8 cellular contexts compared by ENCODE assay signal in genomic region chr5:40834849-40835787, GRCh38. TPM values are rescaled to one million over a fixed set of nuclear protein-coding genes. Genes with fewer than 3 reads are reported as not detected.
DNase-seq lines count a peak whose midpoint lies in the region; ATAC-seq and TF ChIP-seq lines count a peak whose summit lies in the region.

RPL37 (minus strand) TSS chr5:40835222; CDS start chr5:40835185, 37 bp downstream.

- CTCF ChIA-PET in BJ (lab: Yijun Ruan, JAX): interaction anchor here (1.2 kb wide), 1 partner anchor 44 kb away, joined by 3 read pairs; no protein-coding TSS in a partner anchor

- peak within 1 kb of the TSS; percentile 99 for H3K27ac Mint-ChIP-seq in activated CD4-positive, alpha-beta T cell treated with anti-CD3 and anti-CD28 coated beads, Interleukin-2, amount 10 ng/mL, durations not matched to agents 24 days and 14 days

- DNase-seq in BJ (ENCODE audit: low read depth) (peak; percentile 81), NCI-H526 treated with DMSO at 0.1 percent for 48 hours (lab: John Stamatoyannopoulos, UW) (peak; percentile 98), coronary artery (ENCODE audit: low spot score) (peak; percentile 97), left colon (peak; percentile 95 to 97)
- DNase-seq in activated CD4-positive, alpha-beta T cell treated with anti-CD3 and anti-CD28 coated beads, Interleukin-2, amount 10 ng/mL, durations not matched to agents 24 days and 14 days: peak; percentile 97
- DNase-seq in stimulated activated CD4-positive, alpha-beta T cell treated with anti-CD3 and anti-CD28 coated beads, Interleukin-1b, Interleukin-23, amount 100 ng/mL, for 48 hours: peak; percentile 96

- H3K27ac ChIP-seq in coronary artery: peak within 1 kb of the TSS; percentile 81 to 99

- peak within 1 kb of the TSS; percentile 72 for H3K4me3 ChIP-seq in BJ (ENCODE audit: low read depth, low read length)
- peak within 1 kb of the TSS; percentile 77 for H3K4me3 ChIP-seq in coronary artery

- intact Hi-C loops in activated CD4-positive, alpha-beta T cell treated with anti-CD3 and anti-CD28 coated beads, Interleukin-2, amount 10 ng/mL, durations not matched to agents 24 days and 14 days (cut with micrococcal nuclease): loop anchor here (1.0 to 10.0 kb wide), 8 partner anchors 22 to 1620 kb away; partner anchors contain the start of genes FYB1, PRKAA1, PTGER4 and RIMOC1
- intact Hi-C loops in left colon (cut with DNase I, micrococcal nuclease): loop anchor here in 1 of 2 donors (5.0 kb wide), 1 partner anchor 78 kb away; the partner anchor contains the start of gene TTC33

- H3K27me3 Mint-ChIP-seq in activated CD4-positive, alpha-beta T cell treated with anti-CD3 and anti-CD28 coated beads, Interleukin-2, amount 10 ng/mL, durations not matched to agents 24 days and 14 days: no peaks in the 10 kb centered on the region

- H3K27me3 ChIP-seq in BJ (ENCODE audit: control insufficient read depth, insufficient read depth, low read length): no peaks in the 10 kb centered on the region

- TF ChIP-seq CTCF in BJ (IDR thresholded peaks at IDR 0.05; ENCODE audit: insufficient read depth, low read depth, low read length): no peak
- TF ChIP-seq CTCF in coronary artery (IDR thresholded peaks at IDR 0.05): no peak

- peaks cover 15% of the 10 kb centered on the region for H3K36me3 ChIP-seq in BJ (ENCODE audit: control insufficient read depth, insufficient read depth, low read length)

- POLR2A ChIA-PET in BJ (lab: Charles Lee): no interaction called here

- peaks cover 43% of the 10 kb centered on the region for H3K4me1 Mint-ChIP-seq in activated CD4-positive, alpha-beta T cell treated with anti-CD3 and anti-CD28 coated beads, Interleukin-2, amount 10 ng/mL, durations not matched to agents 24 days and 14 days

- H3K4me3 Mint-ChIP-seq in activated CD4-positive, alpha-beta T cell treated with anti-CD3 and anti-CD28 coated beads, Interleukin-2, amount 10 ng/mL, durations not matched to agents 24 days and 14 days: peak within 1 kb of the TSS; percentile 97

- ATAC-seq in GM19324 (IDR thresholded peaks at IDR 0.05; ENCODE audit: low FRiP score, unreplicated experiment) (peak; percentile 99), HG03469 (IDR thresholded peaks at IDR 0.05; ENCODE audit: unreplicated experiment) (peak; percentile 97), left colon (peak; percentile 99)

- no peaks in the 10 kb centered on the region for H3K9me3 Mint-ChIP-seq in activated CD4-positive, alpha-beta T cell treated with anti-CD3 and anti-CD28 coated beads, Interleukin-2, amount 10 ng/mL, durations not matched to agents 24 days and 14 days

- peaks cover 50% of the 10 kb centered on the region for H3K36me3 Mint-ChIP-seq in activated CD4-positive, alpha-beta T cell treated with anti-CD3 and anti-CD28 coated beads, Interleukin-2, amount 10 ng/mL, durations not matched to agents 24 days and 14 days (ENCODE audit: low read depth)

RNA-seq across cellular contexts. Expression of gene RPL37, which starts in this region (rescaled TPM):
- 1,752 and 4,569 TPM in 2 replicates for polyA plus RNA-seq in BJ (2011; rRNA removed)
- polyA minus RNA-seq in BJ (2011; rRNA and poly(A)+ RNA removed): 264 and 434 TPM in 2 replicates
- 1,546 and 1,565 TPM in 2 replicates for total RNA-seq in activated CD4-positive, alpha-beta T cell treated with anti-CD3 and anti-CD28 coated beads, Interleukin-2, amount 10 ng/mL, durations not matched to agents 24 days and 14 days
- 100 to 1,000 TPM; 828 to 833 TPM for total RNA-seq in left colon

Comparison
In these comparisons a context has a peak if more than half of its experiments do, and no peak if none do; other contexts are left out.
1. Peak in every context shown above with its lines: DNase-seq, ATAC-seq, H3K4me3 ChIP-seq and H3K27ac ChIP-seq.